8 cellular contexts compared by ENCODE assay signal in the genomic region with DNA sequence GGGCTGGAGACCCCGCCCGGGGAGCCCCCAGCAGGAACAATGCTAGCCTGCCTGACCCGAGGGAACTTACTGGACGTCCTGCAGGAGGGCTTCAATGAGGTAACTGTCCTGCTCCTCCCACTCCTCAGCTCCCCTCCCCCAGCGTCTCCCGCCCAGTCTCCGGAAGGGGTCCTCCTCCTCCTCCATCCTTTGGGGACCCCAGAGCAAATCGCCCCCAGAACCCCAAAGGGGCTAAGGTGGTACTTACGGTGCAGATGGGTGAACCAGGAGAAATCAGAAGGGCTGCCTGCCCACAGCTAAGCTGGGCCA. TPM values are rescaled to one million over a fixed set of nuclear protein-coding genes. Genes with fewer than 3 reads are reported as not detected.
DNase-seq lines count a peak whose midpoint lies in the region; FAIRE-seq and TF ChIP-seq lines count a peak whose summit lies in the region.

No MANE protein-coding gene starts in this region.

- no peak overlapping the region for H3K56ac ChIP-seq in H1 (replicated peaks; ENCODE audit: insufficient read length, low read depth, low read length)

- H4K20me1 ChIP-seq in BLaER1 (no peaks in the 10 kb centered on the region), H1 (replicated peaks in 1 of 2; ENCODE audit: control insufficient read depth in 1 of 2, insufficient read depth in 2 of 2, low read length in 2 of 2) (no peaks in the 10 kb centered on the region), neural cell (ENCODE audit: insufficient read depth) (no peaks in the 10 kb centered on the region)

- no peaks in the 10 kb centered on the region for H3K9me2 ChIP-seq in neural cell (ENCODE audit: insufficient read depth, low read length)

- H3K23ac ChIP-seq in H1 (ENCODE audit: insufficient read length), result no peak overlapping the region

- TF ChIP-seq EP300 in H1 (IDR thresholded peaks at IDR 0.05; ENCODE audit: borderline replicate concordance in 1 of 2, low read depth in 2 of 2, low read length in 2 of 2) (no peak), neural cell (conservative IDR thresholded peaks at IDR 0.05; ENCODE audit: poor library complexity, severe bottlenecking) (no peak)

- FAIRE-seq in H1 (lab: Jason Lieb, UNC), result no peak

- H3F3A ChIP-seq in neural cell (ENCODE audit: insufficient read depth, low read length, poor library complexity, severe bottlenecking), result no peaks in the 10 kb centered on the region

- H3K9ac ChIP-seq in BLaER1 (peak overlapping the region; percentile 73), NT2/D1 (ENCODE audit: insufficient read length, low read depth) (peak overlapping the region; percentile 15), H1 (replicated peaks in 1 of 4; ENCODE audit: extremely low read depth in 1 of 4, low read depth in 3 of 4, low read length in 3 of 4) (peak overlapping the region in 2 of 4 experiments; percentile 47 to 76; a peak in 3 of 7 replicates), neural cell (ENCODE audit: low read length) (peak overlapping the region; percentile 69)

- H3K14ac ChIP-seq in H1 (ENCODE audit: insufficient read length), result no peak overlapping the region

- H3K4me3 ChIP-seq in BLaER1 (peak overlapping the region; percentile 75), NT2/D1 (ENCODE audit: insufficient read length, low read depth) (peak overlapping the region; percentile 24), H1 (ENCODE audit: extremely low read depth in 1 of 4, insufficient read depth in 2 of 4, low read depth in 3 of 4, low read length in 4 of 4) (peak overlapping the region; percentile 54 to 91 (median 64)), neural cell (ENCODE audit: low read length) (peak overlapping the region; percentile 70)

- peak overlapping the region; percentile 2 for H3K4ac ChIP-seq in H1 (replicated peaks; ENCODE audit: insufficient read length, low read depth, low read length)

- H2AK5ac ChIP-seq in H1 (ENCODE audit: low read depth, low read length), result 0 out of 2 replicates have a peak overlapping the region, but pooled peaks have one; percentile 0

- peak overlapping the region; percentile 38 for H4K5ac ChIP-seq in H1 (ENCODE audit: insufficient read length, low read depth, low read length)

- no peaks in the 10 kb centered on the region for H3K79me1 ChIP-seq in H1 (ENCODE audit: low read depth, low read length)

- H3K18ac ChIP-seq in H1 (ENCODE audit: extremely low read depth, low read length), result peak overlapping the region; percentile 93

- peak overlapping the region; percentile 91 for H4K8ac ChIP-seq in H1 (ENCODE audit: extremely low read depth, insufficient read depth, low read length)

- H3K36me3 ChIP-seq in BLaER1, result no peaks in the 10 kb centered on the region
- no peaks in the 10 kb centered on the region for H3K36me3 ChIP-seq in NT2/D1 (ENCODE audit: insufficient read depth, insufficient read length, low read length)
- no peaks in the 10 kb centered on the region for H3K36me3 ChIP-seq in H1 (ENCODE audit: control insufficient read depth in 2 of 4, insufficient read depth in 4 of 4, low read length in 3 of 4)
- no peaks in the 10 kb centered on the region for H3K36me3 ChIP-seq in neural cell (ENCODE audit: insufficient read depth, low read length)

- TF ChIP-seq CTCF in H1 (IDR thresholded peaks at IDR 0.05; ENCODE audit: control extremely low read depth in 1 of 3, insufficient read depth in 1 of 3, low read depth in 1 of 3, low read length in 3 of 3), result no peak
- TF ChIP-seq CTCF in neural cell (IDR thresholded peaks at IDR 0.05; ENCODE audit: poor library complexity, severe bottlenecking), result no peak

- peak overlapping the region; percentile 51; the same call in 1 of the 2 replicates for H2BK12ac ChIP-seq in H1 (ENCODE audit: low read depth, low read length)

- 0 out of 3 replicates have a peak, but pooled peaks of 1 of the 2 experiments have one; percentile 53 for TF ChIP-seq POLR2A in H1 (IDR thresholded peaks at IDR 0.05; ENCODE audit: control extremely low read depth in 1 of 2, low read depth in 2 of 2, low read length in 2 of 2)

- H3K4me1 ChIP-seq in BLaER1 (peaks cover 37% of the 10 kb centered on the region), NT2/D1 (ENCODE audit: insufficient read depth, insufficient read length) (no peaks in the 10 kb centered on the region), H1 (replicated peaks in 1 of 4; ENCODE audit: control insufficient read depth in 3 of 4, insufficient read depth in 4 of 4, low read length in 3 of 4) (peaks cover 12 to 22% (median 12%) of the 10 kb centered on the region in 4 experiments)

- H2BK5ac ChIP-seq in H1 (ENCODE audit: low read depth, low read length), result peak overlapping the region; percentile 61; the same call in 1 of the 2 replicates

- H3K4me2 ChIP-seq in BLaER1 (peak overlapping the region; percentile 91), H1 (ENCODE audit: insufficient read depth in 1 of 2, low read depth in 2 of 2, low read length in 2 of 2) (peak overlapping the region; percentile 77 to 95), neural cell (ENCODE audit: low read length) (peak overlapping the region; percentile 91)

- H2AFZ ChIP-seq in H1 (ENCODE audit: low read length) (0 out of 2 replicates have a peak overlapping the region, but pooled peaks have one; percentile 28), neural cell (ENCODE audit: low read depth, low read length) (peak overlapping the region; percentile 48)

- POLR2A ChIA-PET in H1 (lab: Charles Lee; ENCODE audit: partially characterized antibody), result interaction anchor here (0.8 to 3.1 kb wide), 13 partner anchors 9 to 72 kb away, joined by 3 to 22 read pairs (median 3); partner anchors contain the start of gene C11orf52

- peaks cover 0 to 5% of the 10 kb centered on the region in 2 experiments; a peak in 2 of 4 replicates for H3K79me2 ChIP-seq in H1 (ENCODE audit: control insufficient read depth in 1 of 2, insufficient read depth in 2 of 2, low read length in 2 of 2)
- H3K79me2 ChIP-seq in neural cell (replicated peaks; ENCODE audit: insufficient read depth, low read length), result peaks cover 31% of the 10 kb centered on the region

- DNase-seq in NT2/D1 (ENCODE audit: low read depth, low spot score) (no peak), H1 (ENCODE audit: low read depth in 1 of 2, low spot score in 2 of 2) (peak in 1 of 2 experiments; percentile 86), GDM1 (lab: John Stamatoyannopoulos, UW) (no peak), T-helper 9 cell (no peak), AML-193 (lab: John Stamatoyannopoulos, UW) (no peak)
- DNase-seq in activated CD4-positive, alpha-beta T cell treated with anti-CD3 and anti-CD28 coated beads, Interleukin-2, amount 50 U/mL, for 48 hours, result no peak

- no peak overlapping the region for H2BK120ac ChIP-seq in H1 (replicated peaks; ENCODE audit: low read depth, low read length)

- H3K9me3 ChIP-seq in BLaER1 (no peaks in the 10 kb centered on the region), NT2/D1 (ENCODE audit: insufficient read depth, low read length) (no peaks in the 10 kb centered on the region), H1 (ENCODE audit: insufficient read depth in 2 of 2, low read depth in 1 of 2, low read length in 1 of 2) (no peaks in the 10 kb centered on the region), neural cell (ENCODE audit: low read length) (no peaks in the 10 kb centered on the region)

- 10% methylated on average over 6 of the region's 9 CpGs; no CpG with 5 or more reads in 1 of the 2 experiments for WGBS in H1 (ENCODE audit: extremely low coverage in 1 of 2, insufficient coverage in 1 of 2, insufficient read length in 1 of 2, insufficient replicate concordance in 2 of 2, low coverage in 1 of 2, low lambda C conversion rate in 2 of 2, missing lambda C conversion rate in 1 of 2), 2 experiments

- no peak overlapping the region for H2BK20ac ChIP-seq in H1 (ENCODE audit: low read length)

- peaks cover 10% of the 10 kb centered on the region for H3K23me2 ChIP-seq in H1 (ENCODE audit: low read depth, low read length)

- CTCF ChIA-PET in H1 (lab: Charles Lee; ENCODE audit: partially characterized antibody), result interaction anchor here (0.6 to 25.5 kb wide), 13 partner anchors 8 to 88 kb away, joined by 3 to 565 read pairs (median 4); partner anchors contain the start of gene DLAT

- TF ChIP-seq RAD21 in H1 (IDR thresholded peaks at IDR 0.05 in 1 of 2, conservative IDR thresholded peaks at IDR 0.05 in 1 of 2; ENCODE audit: low read depth in 2 of 2, low read length in 2 of 2), result no peak
- TF ChIP-seq RAD21 in neural cell (conservative IDR thresholded peaks at IDR 0.05), result no peak

- H3K27me3 ChIP-seq in BLaER1 (peaks cover 17% of the 10 kb centered on the region; the same call in 1 of the 2 replicates), NT2/D1 (ENCODE audit: insufficient read depth, insufficient read length) (no peaks in the 10 kb centered on the region), H1 (replicated peaks in 1 of 4; ENCODE audit: control insufficient read depth in 3 of 4, extremely low read depth in 1 of 4, insufficient read depth in 3 of 4, low read length in 3 of 4) (no peaks in the 10 kb centered on the region), neural cell (ENCODE audit: insufficient read depth, low read depth, low read length) (no peaks in the 10 kb centered on the region)

- H3K27ac ChIP-seq in BLaER1 (no peak overlapping the region), H1 (ENCODE audit: low read depth, low read length) (no peak overlapping the region), neural cell (ENCODE audit: low read length) (peak overlapping the region; percentile 68)

- peak overlapping the region; percentile 84 for H4K91ac ChIP-seq in H1 (replicated peaks; ENCODE audit: insufficient read length, low read length)

- H2BK15ac ChIP-seq in H1 (ENCODE audit: low read length), result no peak overlapping the region; the same call in 1 of the 2 replicates

RNA-seq across cellular contexts. Expression of gene DIXDC1, which starts 0.3 kb away (rescaled TPM):
- total RNA-seq in H1 (2021; fragmentation: NEBNext Ultra II Directional; extraction: Animal tissue kit (Norgen Biotek cat#: 25700)), result 15.4 and 17.1 TPM in 2 replicates
- 4.8 and 5.9 TPM in 2 replicates for polyA plus RNA-seq in H1 (2011; rRNA removed)
- 8.9 TPM for polyA plus RNA-seq in H1 (2011; cell fraction: cytosol; rRNA removed)
- polyA plus RNA-seq in H1 (2011; cell fraction: nucleus; rRNA removed), result 8.7 TPM
- 8.7 to 9.8 TPM (median 9.4 TPM) in 4 replicates for polyA plus RNA-seq in H1 (2012, experiment 1 of 2)
- polyA plus RNA-seq in H1 (2012, experiment 2 of 2), result 1.2 TPM
- 7.7 TPM for polyA plus RNA-seq in H1 (2013, experiment 1 of 2)
- 6.8 TPM for polyA plus RNA-seq in H1 (2013, experiment 2 of 2)
- polyA minus RNA-seq in H1 (2011; rRNA and poly(A)+ RNA removed), result 20.2 and 24.9 TPM in 2 replicates
- polyA minus RNA-seq in H1 (2011; cell fraction: cytosol; rRNA and poly(A)+ RNA removed), result 11.9 TPM
- 26.2 TPM for polyA minus RNA-seq in H1 (2011; cell fraction: nucleus; rRNA and poly(A)+ RNA removed)
- 54.6 and 59.9 TPM in 2 replicates for polyA plus RNA-seq in neural cell
- 81.8 and 89.1 TPM in 2 replicates for polyA minus RNA-seq in neural cell

RNA-seq across cellular contexts. Expression of gene C11orf52, which starts 18.7 kb away (rescaled TPM):
- total RNA-seq in H1 (2021; fragmentation: NEBNext Ultra II Directional; extraction: Animal tissue kit (Norgen Biotek cat#: 25700)), result 1.7 and 2.2 TPM in 2 replicates
- 2.7 and 3.4 TPM in 2 replicates for polyA plus RNA-seq in H1 (2011; rRNA removed)
- polyA plus RNA-seq in H1 (2011; cell fraction: cytosol; rRNA removed), result 3.1 TPM
- 5.2 TPM for polyA plus RNA-seq in H1 (2011; cell fraction: nucleus; rRNA removed)
- polyA plus RNA-seq in H1 (2012, experiment 1 of 2), result 2.0 to 3.5 TPM (median 3.1 TPM) in 4 replicates
- polyA plus RNA-seq in H1 (2012, experiment 2 of 2), result 2.5 TPM
- polyA plus RNA-seq in H1 (2013, experiment 1 of 2), result 1.5 TPM
- polyA plus RNA-seq in H1 (2013, experiment 2 of 2), result 1.5 TPM
- 1.7 and 2.3 TPM in 2 replicates for polyA minus RNA-seq in H1 (2011; rRNA and poly(A)+ RNA removed)
- 2.2 TPM for polyA minus RNA-seq in H1 (2011; cell fraction: cytosol; rRNA and poly(A)+ RNA removed)
- polyA minus RNA-seq in H1 (2011; cell fraction: nucleus; rRNA and poly(A)+ RNA removed), result 2.0 TPM
- polyA plus RNA-seq in neural cell, result not detected in 2 replicates
- polyA minus RNA-seq in neural cell, result not detected in 2 replicates

RNA-seq across cellular contexts. Expression of gene HSPB2, which starts 24.9 kb away (rescaled TPM):
- 0.32 and 1.0 TPM in 2 replicates for total RNA-seq in H1 (2021; fragmentation: NEBNext Ultra II Directional; extraction: Animal tissue kit (Norgen Biotek cat#: 25700))
- polyA plus RNA-seq in H1 (2011; rRNA removed), result 0.86 and 1.4 TPM in 2 replicates
- 0.66 TPM for polyA plus RNA-seq in H1 (2011; cell fraction: cytosol; rRNA removed)
- 0.77 TPM for polyA plus RNA-seq in H1 (2011; cell fraction: nucleus; rRNA removed)
- 0.44 to 0.58 TPM (median 0.51 TPM) in 3 of 4 replicates, not detected in the other for polyA plus RNA-seq in H1 (2012, experiment 1 of 2)
- polyA plus RNA-seq in H1 (2012, experiment 2 of 2), result 0.39 TPM
- polyA plus RNA-seq in H1 (2013, experiment 1 of 2), result 0.08 TPM
- polyA plus RNA-seq in H1 (2013, experiment 2 of 2), result 0.31 TPM
- 0.32 TPM in 1 of 2 replicates, not detected in the other for polyA minus RNA-seq in H1 (2011; rRNA and poly(A)+ RNA removed)
- not detected for polyA minus RNA-seq in H1 (2011; cell fraction: cytosol; rRNA and poly(A)+ RNA removed)
- polyA minus RNA-seq in H1 (2011; cell fraction: nucleus; rRNA and poly(A)+ RNA removed), result not detected
- polyA plus RNA-seq in neural cell, result not detected in 2 replicates
- polyA minus RNA-seq in neural cell, result not detected in 2 replicates

RNA-seq across cellular contexts. Expression of gene CRYAB, which starts 25.8 kb away (rescaled TPM):
- 2.0 and 4.0 TPM in 2 replicates for total RNA-seq in H1 (2021; fragmentation: NEBNext Ultra II Directional; extraction: Animal tissue kit (Norgen Biotek cat#: 25700))
- polyA plus RNA-seq in H1 (2011; rRNA removed) (1.9 and 2.9 TPM in 2 replicates), neural cell (not detected in 2 replicates)
- polyA plus RNA-seq in H1 (2011; cell fraction: cytosol; rRNA removed), result 1.4 TPM
- 2.9 TPM for polyA plus RNA-seq in H1 (2011; cell fraction: nucleus; rRNA removed)
- 1.6 to 4.0 TPM (median 2.3 TPM) in 4 replicates for polyA plus RNA-seq in H1 (2012, experiment 1 of 2)
- polyA plus RNA-seq in H1 (2012, experiment 2 of 2), result 2.0 TPM
- polyA plus RNA-seq in H1 (2013, experiment 1 of 2), result 1.6 TPM
- polyA plus RNA-seq in H1 (2013, experiment 2 of 2), result 2.0 TPM
- polyA minus RNA-seq in H1 (2011; rRNA and poly(A)+ RNA removed), result 0.34 and 0.69 TPM in 2 replicates
- polyA minus RNA-seq in H1 (2011; cell fraction: cytosol; rRNA and poly(A)+ RNA removed), result not detected
- polyA minus RNA-seq in H1 (2011; cell fraction: nucleus; rRNA and poly(A)+ RNA removed), result not detected
- polyA minus RNA-seq in neural cell, result not detected in 2 replicates

RNA-seq across cellular contexts. Expression of gene CFAP68, which starts 58.1 kb away (rescaled TPM):
- total RNA-seq in H1 (2021; fragmentation: NEBNext Ultra II Directional; extraction: Animal tissue kit (Norgen Biotek cat#: 25700)), result 21.4 and 22.6 TPM in 2 replicates
- 28.7 and 43.1 TPM in 2 replicates for polyA plus RNA-seq in H1 (2011; rRNA removed)
- polyA plus RNA-seq in H1 (2011; cell fraction: cytosol; rRNA removed), result 29.0 TPM
- polyA plus RNA-seq in H1 (2011; cell fraction: nucleus; rRNA removed), result 20.6 TPM
- polyA plus RNA-seq in H1 (2012, experiment 1 of 2), result 31.1 to 42.7 TPM (median 37.9 TPM) in 4 replicates
- polyA plus RNA-seq in H1 (2012, experiment 2 of 2), result 12.3 TPM
- polyA plus RNA-seq in H1 (2013, experiment 1 of 2), result 44.8 TPM
- polyA plus RNA-seq in H1 (2013, experiment 2 of 2), result 49.2 TPM
- polyA minus RNA-seq in H1 (2011; rRNA and poly(A)+ RNA removed), result 24.7 and 47.9 TPM in 2 replicates
- 7.2 TPM for polyA minus RNA-seq in H1 (2011; cell fraction: cytosol; rRNA and poly(A)+ RNA removed)
- polyA minus RNA-seq in H1 (2011; cell fraction: nucleus; rRNA and poly(A)+ RNA removed), result 13.5 TPM
- 22.0 and 28.1 TPM in 2 replicates for polyA plus RNA-seq in neural cell
- 8.1 and 10.7 TPM in 2 replicates for polyA minus RNA-seq in neural cell

Comparison
In these comparisons a context has a peak if more than half of its experiments do, and no peak if none do; other contexts are left out.
1. H3K4me3 ChIP-seq: peak in every context shown above with its lines; median percentile 75 in BLaER1; 70 in neural cell; 64 in H1; 24 in NT2/D1.